Comparison of ENCODE assay signal across 28 cellular contexts in genomic region chr4:170305627-170306026, GRCh38.
"Had no signal": no experiment of that assay in that cellular context is flagged by ENCODE, and none has a peak within 500 bp of the region (broad histone marks: within the 10 kb centered on the region; RNA-seq: fewer than 3 reads in every experiment).

No MANE protein-coding gene starts in this region.

- DNase-seq: activated CD4-positive, alpha-beta T cell treated with anti-CD3 and anti-CD28 coated beads for 48 hours; activated CD4-positive, alpha-beta T cell treated with anti-CD3 and anti-CD28 coated beads, Interleukin-2, amount 50 U/mL, for 48 hours; activated CD8-positive, alpha-beta memory T cell treated with anti-CD3 and anti-CD28 coated beads for 24 hours; activated effector memory CD4-positive, alpha-beta T cell treated with anti-CD3 and anti-CD28 coated beads, Interleukin-2, amount 50 U/mL, for 16 hours; activated naive CD4-positive, alpha-beta T cell treated with anti-CD3 and anti-CD28 coated beads for 36 hours; activated naive CD8-positive, alpha-beta T cell treated with anti-CD3 and anti-CD28 coated beads for 36 hours; cortex of kidney; effector memory CD8-positive, alpha-beta T cell; esophagus squamous epithelium; gastrocnemius medialis; glutamatergic neuron; islet precursor cell; left cardiac atrium; mammary epithelial cell; naive B cell; nucleus accumbens; pancreas; psoas muscle; spleen; stimulated activated naive CD4-positive, alpha-beta T cell; T-helper 17 cell; T1000; WERI-Rb-1 had no signal

- H3K4me1 ChIP-seq: ascending aorta, gastrocnemius medialis, pancreas, psoas muscle, right atrium auricular region, spleen, tibial nerve had no signal

- H3K36me3 ChIP-seq: ascending aorta, esophagus squamous epithelium, gastrocnemius medialis, pancreas, right atrium auricular region, spleen, tibial nerve, WERI-Rb-1 had no signal

- H3K9me3 ChIP-seq: ascending aorta, esophagus squamous epithelium, gastrocnemius medialis, pancreas, psoas muscle, right atrium auricular region, spleen, tibial nerve had no signal

- H3K27me3 ChIP-seq: ascending aorta, gastrocnemius medialis, pancreas, right atrium auricular region, spleen, tibial nerve had no signal

- FAIRE-seq: endothelial cell of umbilical vein, pancreas had no signal

- ATAC-seq: activated CD4-positive, CD25-positive, alpha-beta regulatory T cell treated with anti-CD3 and anti-CD28 coated beads, Interleukin-2, amount 50 U/mL, for 24 hours; effector memory CD8-positive, alpha-beta T cell; gastrocnemius medialis; left cardiac atrium; pancreas; psoas muscle; T-helper 17 cell had no signal

- H3K27ac ChIP-seq: ascending aorta, esophagus squamous epithelium, gastrocnemius medialis, pancreas, psoas muscle, right atrium auricular region, spleen, tibial nerve, WERI-Rb-1 had no signal

- H3K4me3 ChIP-seq: ascending aorta, esophagus squamous epithelium, gastrocnemius medialis, pancreas, psoas muscle, right atrium auricular region, spleen, tibial nerve had no signal
